Comparison of ENCODE assay signal across 15 cellular contexts in genomic region chr10:73054286-73054685, GRCh38. TPM values are rescaled to one million over a fixed set of nuclear protein-coding genes. Genes with fewer than 3 reads are reported as not detected.
A peak's percentile ranks its signal among the peaks of the same experiment; 100 is the strongest.
DNase-seq lines count a peak whose midpoint lies in the region; ATAC-seq and TF ChIP-seq lines count a peak whose summit lies in the region.
"Had no signal": no experiment of that assay in that cellular context is flagged by ENCODE, and none has a peak within 500 bp of the region (broad histone marks: within the 10 kb centered on the region; RNA-seq: fewer than 3 reads in every experiment).

No MANE protein-coding gene starts in this region.

- H3K27me3 Mint-ChIP-seq in type B pancreatic cell = no peaks in the 10 kb centered on the region

- no peaks in the 10 kb centered on the region for H3K27me3 ChIP-seq in hepatocyte

- H3K9me3 Mint-ChIP-seq in type B pancreatic cell = no peaks in the 10 kb centered on the region
- H3K9me3 Mint-ChIP-seq: H9, immature natural killer cell, WTC11 had no signal

- no peaks in the 10 kb centered on the region for H3K4me1 ChIP-seq in hepatocyte (ENCODE audit: insufficient read depth)

- H2AFZ ChIP-seq in hepatocyte = no peak overlapping the region

- peak; percentile 12 for DNase-seq in GM13977 (ENCODE audit: low spot score)
- no peak for DNase-seq in type B pancreatic cell (ENCODE audit: extremely low spot score, unreplicated experiment)
- no peak for DNase-seq in HuH-7.5 (ENCODE audit: low spot score)
- no peak for DNase-seq in hepatocyte (ENCODE audit: low spot score)
- no peak for DNase-seq in activated gamma-delta T cell (lab: John Stamatoyannopoulos, UW)
- DNase-seq: H9; immature natural killer cell; NK-92 treated with Interleukin-12 subunit alpha and Interleukin-12 subunit beta, amount 100 ng/mL, for 24 hours; SK-N-SH; stimulated activated CD4-positive, alpha-beta T cell treated with anti-CD3 and anti-CD28 coated beads, Interleukin-4, amount 100 ng/mL, for 4 hours; stimulated activated naive CD4-positive, alpha-beta T cell treated with Interleukin-2 at 50 U/mL for 16 hours had no signal

- no peaks in the 10 kb centered on the region for H4K20me1 ChIP-seq in hepatocyte (ENCODE audit: insufficient read depth, poor library complexity, severe bottlenecking)

- no peaks in the 10 kb centered on the region for H3K79me2 ChIP-seq in hepatocyte

- TF ChIP-seq CTCF in GM13977 (IDR thresholded peaks at IDR 0.05; ENCODE audit: extremely low read depth, insufficient read depth, missing control alignments) (no peak), type B pancreatic cell (conservative IDR thresholded peaks at IDR 0.05) (no peak), hepatocyte (IDR thresholded peaks at IDR 0.05; ENCODE audit: poor library complexity) (no peak)

- in situ Hi-C loops in GM13977 (cut with MboI; ENCODE audit: low pct_unique_long_range_greater_than_20kb, low sequenced_read_pairs, unreplicated experiment) = loop anchor here (25.0 kb wide), 1 partner anchor 692 kb away; the partner anchor contains the start of gene DNAJB12

- 93% methylated on average over 2 of the region's 2 CpGs for WGBS in hepatocyte (ENCODE audit: low lambda C conversion rate, missing lambda C conversion rate)

- no peak overlapping the region for H3K4me3 Mint-ChIP-seq in type B pancreatic cell
- H3K4me3 Mint-ChIP-seq: H9, immature natural killer cell, WTC11 had no signal

- no peaks in the 10 kb centered on the region for H3K9me3 ChIP-seq in hepatocyte (ENCODE audit: low read depth)
- H3K9me3 ChIP-seq: SK-N-SH had no signal

- H3K27ac ChIP-seq in hepatocyte = no peak overlapping the region

- H3K4me3 ChIP-seq in hepatocyte = no peak overlapping the region

- H3K27ac Mint-ChIP-seq in type B pancreatic cell = no peak overlapping the region
- H3K27ac Mint-ChIP-seq: H9, immature natural killer cell, WTC11 had no signal

- H3K9me2 ChIP-seq in hepatocyte (replicated peaks; ENCODE audit: insufficient read depth) = no peaks in the 10 kb centered on the region
- H3K9me2 ChIP-seq: SK-N-SH had no signal

- H3K4me1 Mint-ChIP-seq in type B pancreatic cell (ENCODE audit: unreplicated experiment) = no peaks in the 10 kb centered on the region
- H3K4me1 Mint-ChIP-seq: H9, immature natural killer cell, WTC11 had no signal

- peaks cover 22% of the 10 kb centered on the region for H3K36me3 Mint-ChIP-seq in type B pancreatic cell

- no peak overlapping the region for H3K4me2 ChIP-seq in hepatocyte
- H3K4me2 ChIP-seq: SK-N-SH had no signal

- no peaks in the 10 kb centered on the region for H3K36me3 ChIP-seq in hepatocyte (replicated peaks; ENCODE audit: insufficient read depth, low read depth)

- peak; percentile 77 for ATAC-seq in GM19324 (IDR thresholded peaks at IDR 0.05; ENCODE audit: low FRiP score, unreplicated experiment)
- peak; percentile 94 for ATAC-seq in HG02678 (IDR thresholded peaks at IDR 0.05; ENCODE audit: unreplicated experiment)
- peak; percentile 69 for ATAC-seq in HG03432 (IDR thresholded peaks at IDR 0.05; ENCODE audit: unreplicated experiment)
- ATAC-seq: WTC11 had no signal

RNA-seq across cellular contexts. Expression of gene P4HA1, which starts 42.4 kb away (rescaled TPM):
- total RNA-seq in type B pancreatic cell (ENCODE audit: low replicate concordance) (24.6 and 38.9 TPM in 2 replicates), hepatocyte (145 TPM in 2 replicates)
- 140 and 149 TPM in 2 replicates for polyA plus RNA-seq in hepatocyte

RNA-seq across cellular contexts. Expression of gene NUDT13, which starts 56.0 kb away (rescaled TPM):
- total RNA-seq in type B pancreatic cell (ENCODE audit: low replicate concordance) (3.0 and 3.1 TPM in 2 replicates), hepatocyte (3.4 and 3.9 TPM in 2 replicates)
- 1.9 and 2.1 TPM in 2 replicates for polyA plus RNA-seq in hepatocyte
